ENCODE assay signal across 11 cellular contexts in genomic region chr20:235891-236290, GRCh38. TPM values are rescaled to one million over a fixed set of nuclear protein-coding genes. Genes with fewer than 3 reads are reported as not detected.
DNase-seq lines count a peak whose midpoint lies in the region; ATAC-seq and TF ChIP-seq lines count a peak whose summit lies in the region.
"Had no signal": no experiment of that assay in that cellular context is flagged by ENCODE, and none has a peak within 500 bp of the region (broad histone marks: within the 10 kb centered on the region; RNA-seq: fewer than 3 reads in every experiment).

No MANE protein-coding gene starts in this region.

- H3K4me1 ChIP-seq in right lobe of liver = peaks cover 0 to 5% (median 0%) of the 10 kb centered on the region in 4 donors
- H3K4me1 ChIP-seq: psoas muscle, SJSA1 had no signal

- no peaks in the 10 kb centered on the region for H3K27me3 ChIP-seq in right lobe of liver
- H3K27me3 ChIP-seq: SJSA1 had no signal

- no peaks in the 10 kb centered on the region for H3K9me3 ChIP-seq in right lobe of liver
- H3K9me3 ChIP-seq: psoas muscle, SJSA1 had no signal

- TF ChIP-seq POLR2A in right lobe of liver (IDR thresholded peaks at IDR 0.05) = no peak

- no peak overlapping the region for H3K27ac ChIP-seq in right lobe of liver
- H3K27ac ChIP-seq: psoas muscle, SJSA1 had no signal

- intact Hi-C loops in right lobe of liver (cut with DNase I) = no loop called here

- H3K9me3 Mint-ChIP-seq in chondrocyte (ENCODE audit: low read depth) = peaks cover 3% of the 10 kb centered on the region

- H3K4me3 Mint-ChIP-seq in chondrocyte (ENCODE audit: unreplicated experiment) = no peak overlapping the region

- H3K27ac Mint-ChIP-seq in chondrocyte (ENCODE audit: unreplicated experiment) = no peak overlapping the region

- ATAC-seq in right lobe of liver = peak; percentile 47 to 77 (median 70)
- ATAC-seq in GM18511 (IDR thresholded peaks at IDR 0.05; ENCODE audit: unreplicated experiment) = no peak
- ATAC-seq in HG02852 (IDR thresholded peaks at IDR 0.05; ENCODE audit: unreplicated experiment) = no peak
- ATAC-seq: psoas muscle had no signal

- peak; percentile 4 for DNase-seq in DMS53 treated with DMSO at 0.1 percent for 48 hours (lab: John Stamatoyannopoulos, UW; ENCODE audit: unreplicated experiment)
- peak; percentile 12 for DNase-seq in LoVo (ENCODE audit: low spot score)
- DNase-seq in chondrocyte (ENCODE audit: low spot score) = no peak
- DNase-seq in right lobe of liver = peak in 1 of 3 donors; percentile 27
- no peak for DNase-seq in NCI-H2227 treated with DMSO at 0.1 percent for 48 hours (lab: John Stamatoyannopoulos, UW)
- DNase-seq in activated effector memory CD4-positive, alpha-beta T cell treated with anti-CD3 and anti-CD28 coated beads, Interleukin-2, amount 50 U/mL, for 16 hours = no peak
- DNase-seq: psoas muscle had no signal

- H3K36me3 Mint-ChIP-seq in chondrocyte (ENCODE audit: low read depth) = no peaks in the 10 kb centered on the region

- H3K36me3 ChIP-seq in right lobe of liver = no peaks in the 10 kb centered on the region
- H3K36me3 ChIP-seq: SJSA1 had no signal

- no peak overlapping the region for H3K4me3 ChIP-seq in right lobe of liver
- H3K4me3 ChIP-seq: psoas muscle, SJSA1 had no signal

- no CpG with 5 or more reads among the region's 1 CpG for WGBS in right lobe of liver (ENCODE audit: insufficient coverage, low coverage, low lambda C conversion rate, missing lambda C conversion rate)

- H3K27me3 Mint-ChIP-seq in chondrocyte (ENCODE audit: low read depth) = peaks cover 24% of the 10 kb centered on the region

- TF ChIP-seq CTCF in chondrocyte (IDR thresholded peaks at IDR 0.05) (peak; percentile 70), right lobe of liver (IDR thresholded peaks at IDR 0.05) (peak; percentile 11 to 46 (median 36))

- no peaks in the 10 kb centered on the region for H3K4me1 Mint-ChIP-seq in chondrocyte (ENCODE audit: low read depth)

RNA-seq across cellular contexts. Expression of gene DEFB129, which starts 8.8 kb away (rescaled TPM):
- total RNA-seq in chondrocyte (not detected in 3 replicates), right lobe of liver (not detected)
- total RNA-seq: dermis microvascular lymphatic vessel endothelial cell, psoas muscle, SJSA1 had no signal

RNA-seq across cellular contexts. Expression of gene DEFB132, which starts 21.6 kb away (rescaled TPM):
- not detected in 3 replicates for total RNA-seq in chondrocyte
- total RNA-seq in right lobe of liver = under 1 TPM in 3 of 6 experiments, not detected in 3; 0.30 to 0.35 (median 0.31) TPM
- total RNA-seq: dermis microvascular lymphatic vessel endothelial cell, psoas muscle, SJSA1 had no signal

RNA-seq across cellular contexts. Expression of gene DEFB128, which starts 46.4 kb away (rescaled TPM):
- total RNA-seq in chondrocyte (not detected in 3 replicates), right lobe of liver (not detected)
- total RNA-seq: dermis microvascular lymphatic vessel endothelial cell, psoas muscle, SJSA1 had no signal

RNA-seq across cellular contexts. Expression of gene C20orf96, which starts 54.7 kb away (rescaled TPM):
- total RNA-seq in chondrocyte (10.8 to 12.1 TPM (median 11.1 TPM) in 3 replicates), right lobe of liver (1 to 10 TPM in 4 of 6 experiments, under 1 TPM in 2; 0.62 to 2.5 (median 1.8) TPM)

Comparison
In these comparisons a context has a peak if more than half of its experiments do, and no peak if none do; other contexts are left out.
1. DNase-seq: peak in DMS53 treated with DMSO at 0.1 percent for 48 hours (single experiment) and LoVo (single experiment); none in chondrocyte (single experiment), NCI-H2227 treated with DMSO at 0.1 percent for 48 hours (single experiment) and activated effector memory CD4-positive, alpha-beta T cell treated with anti-CD3 and anti-CD28 coated beads, Interleukin-2, amount 50 U/mL, for 16 hours (single experiment).
2. ATAC-seq: peak in right lobe of liver (4 of 4); none in GM18511 (single experiment) and HG02852 (single experiment).